In genomic region chr1:169090900-169091311, GRCh38 we compare ENCODE assay signal across 12 cellular contexts. TPM values are rescaled to one million over a fixed set of nuclear protein-coding genes. Genes with fewer than 3 reads are reported as not detected.
DNase-seq lines count a peak whose midpoint lies in the region; ATAC-seq and TF ChIP-seq lines count a peak whose summit lies in the region.
"Had no signal": no experiment of that assay in that cellular context is flagged by ENCODE, and none has a peak within 500 bp of the region (broad histone marks: within the 10 kb centered on the region; RNA-seq: fewer than 3 reads in every experiment).

No MANE protein-coding gene starts in this region.

- no peaks in the 10 kb centered on the region for H3K36me3 ChIP-seq in gastrocnemius medialis
- no peaks in the 10 kb centered on the region for H3K36me3 ChIP-seq in transverse colon
- H3K36me3 ChIP-seq in sigmoid colon: no peaks in the 10 kb centered on the region

- H3K27ac ChIP-seq in gastrocnemius medialis: peak overlapping the region in 2 of 4 donors; percentile 7 to 28
- no peak overlapping the region for H3K27ac ChIP-seq in transverse colon
- H3K27ac ChIP-seq in sigmoid colon: no peak overlapping the region

- ATAC-seq in GM19328 (IDR thresholded peaks at IDR 0.05; ENCODE audit: unreplicated experiment) (peak; percentile 29), HG02571 (IDR thresholded peaks at IDR 0.05; ENCODE audit: unreplicated experiment) (peak; percentile 37), HG03439 (IDR thresholded peaks at IDR 0.05; ENCODE audit: unreplicated experiment) (peak; percentile 50), gastrocnemius medialis (peak; percentile 17 to 32)

- H3K9me3 ChIP-seq in gastrocnemius medialis: no peaks in the 10 kb centered on the region
- H3K9me3 ChIP-seq in transverse colon: no peaks in the 10 kb centered on the region
- H3K9me3 ChIP-seq in sigmoid colon: no peaks in the 10 kb centered on the region

- TF ChIP-seq POLR2A in gastrocnemius medialis (IDR thresholded peaks at IDR 0.05): no peak
- TF ChIP-seq POLR2A in transverse colon (IDR thresholded peaks at IDR 0.05): no peak
- no peak for TF ChIP-seq POLR2A in sigmoid colon (IDR thresholded peaks at IDR 0.05)

- no peak overlapping the region for H3K4me3 ChIP-seq in gastrocnemius medialis
- H3K4me3 ChIP-seq in transverse colon: no peak overlapping the region
- H3K4me3 ChIP-seq in sigmoid colon: no peak overlapping the region

- intact Hi-C loops in gastrocnemius medialis (cut with DNase I; ENCODE audit: low total_unique reads): loop anchor here (5.0 kb wide), 1 partner anchor 199 kb away; no protein-coding TSS in a partner anchor
- intact Hi-C loops in transverse colon (cut with DNase I; ENCODE audit: low total_unique reads): no loop called here
- intact Hi-C loops in sigmoid colon (cut with DNase I): no loop called here

- in situ Hi-C loops in gastrocnemius medialis (cut with MboI; ENCODE audit: low sequenced_read_pairs in 4 of 4): no loop called here
- in situ Hi-C loops in transverse colon (cut with MboI; ENCODE audit: low pct_ligation_motif_present in 1 of 4, low pct_unique_long_range_greater_than_20kb in 1 of 4, low sequenced_read_pairs in 3 of 4): no loop called here

- H3K4me1 ChIP-seq in gastrocnemius medialis: peaks cover 0 to 4% of the 10 kb centered on the region in 2 donors
- H3K4me1 ChIP-seq in transverse colon: peaks cover 0 to 24% (median 13%) of the 10 kb centered on the region in 4 donors
- peaks cover 0 to 23% (median 20%) of the 10 kb centered on the region in 4 donors for H3K4me1 ChIP-seq in sigmoid colon

- H3K27me3 ChIP-seq in gastrocnemius medialis (no peaks in the 10 kb centered on the region), transverse colon (no peaks in the 10 kb centered on the region), sigmoid colon (no peaks in the 10 kb centered on the region)

- TF ChIP-seq EP300 in transverse colon (IDR thresholded peaks at IDR 0.05; ENCODE audit: low read depth) (no peak), sigmoid colon (IDR thresholded peaks at IDR 0.05) (no peak)

- DNase-seq in gastrocnemius medialis (no peak), transverse colon (no peak), sigmoid colon (no peak)
- no peak for DNase-seq in stimulated activated CD4-positive, alpha-beta T cell treated with anti-CD3 and anti-CD28 coated beads, Interleukin-2, amount 100 ng/mL, for 24 hours
- DNase-seq: activated CD4-positive, alpha-beta T cell treated with anti-CD3 and anti-CD28 coated beads for 4 hours; COR-L47; effector CD8-positive, alpha-beta T cell; NCI-H2029; SHP77 had no signal

- WGBS in transverse colon (ENCODE audit: low coverage in 1 of 2), 2 donors: 72 to 73% methylated on average over 3 to 4 of the region's 4 CpGs
- WGBS in sigmoid colon, 2 donors: 84 to 88% methylated on average over 4 of the region's 4 CpGs

- TF ChIP-seq CTCF in gastrocnemius medialis (IDR thresholded peaks at IDR 0.05 in 4 of 5, conservative IDR thresholded peaks at IDR 0.05 in 1 of 5) (no peak), transverse colon (IDR thresholded peaks at IDR 0.05) (no peak), sigmoid colon (IDR thresholded peaks at IDR 0.05) (no peak)

RNA-seq across cellular contexts. Expression of gene ATP1B1, which starts 15.6 kb away (rescaled TPM):
- total RNA-seq in gastrocnemius medialis (100 to 1,000 TPM; 111 to 377 (median 324) TPM), transverse colon (100 to 1,000 TPM in 3 of 4 donors, 10 to 100 TPM in 1; 82.8 to 493 (median 375) TPM), sigmoid colon (100 to 1,000 TPM in 3 of 4 donors, 10 to 100 TPM in 1; 92.4 to 118 (median 109) TPM)
- polyA plus RNA-seq in sigmoid colon: 100 to 1,000 TPM in 1 of 3 donors, 10 to 100 TPM in 2; 54.7 to 259 (median 79.1) TPM
